16 cellular contexts compared by ENCODE assay signal in genomic region chr10:42875792-42876191, GRCh38.
DNase-seq lines count a peak whose midpoint lies in the region; ATAC-seq and TF ChIP-seq lines count a peak whose summit lies in the region.
"Had no signal": no experiment of that assay in that cellular context is flagged by ENCODE, and none has a peak within 500 bp of the region (broad histone marks: within the 10 kb centered on the region; RNA-seq: fewer than 3 reads in every experiment).

No MANE protein-coding gene starts in this region.

- no peak for TF ChIP-seq EP300 in gastroesophageal sphincter (IDR thresholded peaks at IDR 0.05)

- H3K4me3 ChIP-seq in HFF-Myc (replicated peaks; ENCODE audit: low read depth, low read length): no peak overlapping the region
- no peak overlapping the region for H3K4me3 ChIP-seq in lung
- H3K4me3 ChIP-seq in gastroesophageal sphincter: no peak overlapping the region
- H3K4me3 ChIP-seq: body of pancreas had no signal

- DNase-seq in AG08395 (ENCODE audit: low spot score) (peak; percentile 84), HFF-Myc (ENCODE audit: extremely low read depth, low read depth) (peak; percentile 9), dedifferentiated amniotic fluid mesenchymal stem cell (ENCODE audit: extremely low spot score) (peak; percentile 59), lung (ENCODE audit: low spot score) (peak; percentile 26), GF-D8 (lab: John Stamatoyannopoulos, UW) (no peak), NCI-H345 (lab: John Stamatoyannopoulos, UW) (no peak)
- DNase-seq: activated effector memory CD4-positive, alpha-beta T cell treated with Interleukin-2 at 50 U/mL for 16 hours; effector memory CD4-positive, alpha-beta T cell; HCEC 1CT; hippocampal formation; midbrain; NCI-H1105; stimulated activated CD8-positive, alpha-beta memory T cell treated with anti-CD3 and anti-CD28 coated beads, Interleukin-4, amount 100 ng/mL, for 48 hours had no signal

- TF ChIP-seq POLR2A in gastroesophageal sphincter (IDR thresholded peaks at IDR 0.05): no peak

- TF ChIP-seq CTCF in HFF-Myc (IDR thresholded peaks at IDR 0.05; ENCODE audit: low read depth, low read length, missing control alignments) (no peak), lung (IDR thresholded peaks at IDR 0.05; ENCODE audit: control extremely low read depth, extremely low read depth) (no peak), gastroesophageal sphincter (IDR thresholded peaks at IDR 0.05) (no peak)

- H3K36me3 ChIP-seq in lung (ENCODE audit: control insufficient read depth in 2 of 2, insufficient read depth in 2 of 2, low read length in 2 of 2) (no peaks in the 10 kb centered on the region), gastroesophageal sphincter (no peaks in the 10 kb centered on the region)

- 28 to 48% methylated on average over 9 of the region's 9 CpGs for WGBS in lung, 2 donors
- 7 to 9% methylated on average over 4 to 6 of the region's 9 CpGs for WGBS in gastroesophageal sphincter (ENCODE audit: low coverage in 1 of 2), 2 donors

- no peak for ATAC-seq in lung (ENCODE audit: insufficient read depth, low FRiP score)
- ATAC-seq in HG02973 (IDR thresholded peaks at IDR 0.05; ENCODE audit: unreplicated experiment): no peak
- ATAC-seq in gastroesophageal sphincter: no peak
- ATAC-seq: body of pancreas had no signal

- H3K27me3 ChIP-seq in lung (ENCODE audit: control insufficient read depth, insufficient read depth) (no peaks in the 10 kb centered on the region), gastroesophageal sphincter (peaks cover 53% of the 10 kb centered on the region)
- H3K27me3 ChIP-seq: body of pancreas had no signal

- H3K27ac ChIP-seq in lung (ENCODE audit: low read depth in 1 of 2, low read length in 1 of 2): no peak overlapping the region
- no peak overlapping the region for H3K27ac ChIP-seq in gastroesophageal sphincter
- H3K27ac ChIP-seq: body of pancreas had no signal

- H3K9me3 ChIP-seq in lung (ENCODE audit: control insufficient read depth in 2 of 2, insufficient read depth in 1 of 2, low read length in 1 of 2) (peaks cover 0 to 4% of the 10 kb centered on the region in 2 donors), gastroesophageal sphincter (no peaks in the 10 kb centered on the region)
- H3K9me3 ChIP-seq: body of pancreas had no signal

- H3K4me1 ChIP-seq in lung (ENCODE audit: control insufficient read depth in 2 of 2, insufficient read depth in 2 of 2, low read length in 2 of 2) (peaks cover 0 to 17% of the 10 kb centered on the region in 2 donors), gastroesophageal sphincter (peaks cover 0 to 9% (median 0%) of the 10 kb centered on the region in 3 donors)
- H3K4me1 ChIP-seq: body of pancreas had no signal

Comparison
In these comparisons a context has a peak if more than half of its experiments do, and no peak if none do; other contexts are left out.
1. DNase-seq: peak in AG08395 (single experiment), HFF-Myc (single experiment), dedifferentiated amniotic fluid mesenchymal stem cell (single experiment) and lung (single experiment); none in GF-D8 (single experiment) and NCI-H345 (single experiment).